18 cellular contexts compared by ENCODE assay signal in genomic region chr2:86484385-86484784, GRCh38. TPM values are rescaled to one million over a fixed set of nuclear protein-coding genes. Genes with fewer than 3 reads are reported as not detected.
A peak's percentile ranks its signal among the peaks of the same experiment; 100 is the strongest.
DNase-seq lines count a peak whose midpoint lies in the region; ATAC-seq and TF ChIP-seq lines count a peak whose summit lies in the region.
"Had no signal": no experiment of that assay in that cellular context is flagged by ENCODE, and none has a peak within 500 bp of the region (broad histone marks: within the 10 kb centered on the region; RNA-seq: fewer than 3 reads in every experiment).

No MANE protein-coding gene starts in this region.

- DNase-seq in activated CD4-positive, alpha-beta T cell treated with anti-CD3 and anti-CD28 coated beads for 36 hours = no peak
- no peak for DNase-seq in activated CD4-positive, alpha-beta T cell treated with anti-CD3 and anti-CD28 coated beads for 48 hours
- DNase-seq in middle frontal gyrus (ENCODE audit: extremely low spot score, low spot score) (no peak), mucosa of descending colon (no peak), GM10266 (ENCODE audit: extremely low spot score) (no peak)
- DNase-seq: DMS79, MV-4-11, NCI-H1436, NCI-H2029 treated with DMSO at 0.1 percent for 48 hours, NCI-H510A treated with DMSO at 0.1 percent for 48 hours, Peyer's patch, Right ventricle myocardium superior had no signal

- no peaks in the 10 kb centered on the region for H3K4me1 ChIP-seq in mucosa of descending colon (ENCODE audit: low read depth)
- H3K4me1 ChIP-seq: BLaER1 treated with 17β-estradiol and CSF1 and Interleukin-3, amounts not matched to agents 10 nM and 100 nM; HAP-1 had no signal

- POLR2A ChIA-PET in activated CD4-positive, alpha-beta T cell treated with anti-CD3 and anti-CD28 coated beads for 36 hours (lab: Charles Lee) = no interaction called here

- intact Hi-C loops in activated CD4-positive, alpha-beta T cell treated with anti-CD3 and anti-CD28 coated beads for 36 hours (cut with DNase I, micrococcal nuclease) = loop anchor here in 1 of 2 experiments (5.0 kb wide), 1 partner anchor 37 kb away; no protein-coding TSS in a partner anchor
- intact Hi-C loops in mucosa of descending colon (cut with DNase I, micrococcal nuclease) = no loop called here

- peaks cover 12% of the 10 kb centered on the region for H3K36me3 ChIP-seq in mucosa of descending colon (ENCODE audit: low read depth)

- no peak for TF ChIP-seq CTCF in mucosa of descending colon (IDR thresholded peaks at IDR 0.05)
- TF ChIP-seq CTCF in GM10266 (IDR thresholded peaks at IDR 0.05; ENCODE audit: control insufficient read depth, insufficient read depth, low read depth, missing control alignments) = no peak

- ATAC-seq in activated CD4-positive, alpha-beta T cell treated with anti-CD3 and anti-CD28 coated beads for 36 hours = no peak
- ATAC-seq in activated T-helper 17 cell treated with anti-CD3 and anti-CD28 coated beads, Interleukin-2, amount 50 U/mL, for 72 hours (replicated peaks) = no peak
- no peak for ATAC-seq in mucosa of descending colon

- peaks cover 91% of the 10 kb centered on the region for H3K36me3 Mint-ChIP-seq in activated CD4-positive, alpha-beta T cell treated with anti-CD3 and anti-CD28 coated beads for 36 hours (ENCODE audit: low read depth)
- peaks cover 100% of the 10 kb centered on the region for H3K36me3 Mint-ChIP-seq in activated T-helper 17 cell treated with anti-CD3 and anti-CD28 coated beads, Interleukin-2, amount 50 U/mL, for 72 hours (ENCODE audit: low read depth)

- no peak overlapping the region for H3K4me3 Mint-ChIP-seq in activated CD4-positive, alpha-beta T cell treated with anti-CD3 and anti-CD28 coated beads for 36 hours
- peak overlapping the region; percentile 40 for H3K4me3 Mint-ChIP-seq in activated T-helper 17 cell treated with anti-CD3 and anti-CD28 coated beads, Interleukin-2, amount 50 U/mL, for 72 hours

- peak overlapping the region; percentile 1 for H3K27ac ChIP-seq in layer of hippocampus (ENCODE audit: low read depth, low read length)
- H3K27ac ChIP-seq in temporal lobe (ENCODE audit: low read depth, low read length) = peak overlapping the region; percentile 17
- H3K27ac ChIP-seq: 22Rv1; BLaER1 treated with 17β-estradiol and CSF1 and Interleukin-3, amounts not matched to agents 10 nM and 100 nM had no signal

- no peaks in the 10 kb centered on the region for H3K9me3 Mint-ChIP-seq in activated CD4-positive, alpha-beta T cell treated with anti-CD3 and anti-CD28 coated beads for 36 hours (ENCODE audit: low read depth)
- no peaks in the 10 kb centered on the region for H3K9me3 Mint-ChIP-seq in activated T-helper 17 cell treated with anti-CD3 and anti-CD28 coated beads, Interleukin-2, amount 50 U/mL, for 72 hours

- H3K27ac Mint-ChIP-seq in activated CD4-positive, alpha-beta T cell treated with anti-CD3 and anti-CD28 coated beads for 36 hours = peak overlapping the region; percentile 72
- H3K27ac Mint-ChIP-seq in activated T-helper 17 cell treated with anti-CD3 and anti-CD28 coated beads, Interleukin-2, amount 50 U/mL, for 72 hours = peak overlapping the region; percentile 37

- H3K4me1 Mint-ChIP-seq in activated CD4-positive, alpha-beta T cell treated with anti-CD3 and anti-CD28 coated beads for 36 hours = peaks cover 61% of the 10 kb centered on the region
- H3K4me1 Mint-ChIP-seq in activated T-helper 17 cell treated with anti-CD3 and anti-CD28 coated beads, Interleukin-2, amount 50 U/mL, for 72 hours = peaks cover 47% of the 10 kb centered on the region

- H3K27me3 ChIP-seq in layer of hippocampus (ENCODE audit: control insufficient read depth, insufficient read depth, low read length) = no peaks in the 10 kb centered on the region
- H3K27me3 ChIP-seq: BLaER1 treated with 17β-estradiol and CSF1 and Interleukin-3, amounts not matched to agents 10 nM and 100 nM; Peyer's patch had no signal

- CTCF ChIA-PET in activated CD4-positive, alpha-beta T cell treated with anti-CD3 and anti-CD28 coated beads for 36 hours (lab: Charles Lee) = interaction anchor here (0.8 to 1.1 kb wide), 2 partner anchors 41 to 280 kb away, joined by 3 read pairs; no protein-coding TSS in a partner anchor

- no peak overlapping the region for H3K4me3 ChIP-seq in mucosa of descending colon
- H3K4me3 ChIP-seq: BLaER1 treated with 17β-estradiol and CSF1 and Interleukin-3, amounts not matched to agents 10 nM and 100 nM; HAP-1; Peyer's patch had no signal

- no peaks in the 10 kb centered on the region for H3K27me3 Mint-ChIP-seq in activated CD4-positive, alpha-beta T cell treated with anti-CD3 and anti-CD28 coated beads for 36 hours
- H3K27me3 Mint-ChIP-seq in activated T-helper 17 cell treated with anti-CD3 and anti-CD28 coated beads, Interleukin-2, amount 50 U/mL, for 72 hours = no peaks in the 10 kb centered on the region

- H3K9me3 ChIP-seq in mucosa of descending colon = no peaks in the 10 kb centered on the region
- H3K9me3 ChIP-seq: BLaER1 treated with 17β-estradiol and CSF1 and Interleukin-3, amounts not matched to agents 10 nM and 100 nM; HAP-1; Peyer's patch had no signal

RNA-seq across cellular contexts. Expression of gene KDM3A, which starts 43.2 kb away (rescaled TPM):
- 10 to 100 TPM; 68.9 to 82.9 TPM for total RNA-seq in activated CD4-positive, alpha-beta T cell treated with anti-CD3 and anti-CD28 coated beads for 36 hours
- total RNA-seq in activated T-helper 17 cell treated with anti-CD3 and anti-CD28 coated beads, Interleukin-2, amount 50 U/mL, for 72 hours = 100 to 1,000 TPM in 1 of 2 donors, 10 to 100 TPM in 1; 86.5 to 204 TPM
- 46.5 TPM for total RNA-seq in temporal lobe
- 10 to 100 TPM; 36.1 to 73.6 (median 53.6) TPM for total RNA-seq in mucosa of descending colon
